8 cellular contexts compared by ENCODE assay signal in genomic region chr11:67482736-67483497, GRCh38. TPM values are rescaled to one million over a fixed set of nuclear protein-coding genes. Genes with fewer than 3 reads are reported as not detected.
DNase-seq lines count a peak whose midpoint lies in the region; ATAC-seq, FAIRE-seq and TF ChIP-seq lines count a peak whose summit lies in the region.

Gene AIP (plus strand): TSS chr11:67483026. CDS start chr11:67483159, 133 bp downstream.

- peak; percentile 69 for ATAC-seq in HG02759 (IDR thresholded peaks at IDR 0.05; ENCODE audit: unreplicated experiment)
- peak; percentile 98 for ATAC-seq in Right ventricle myocardium inferior
- ATAC-seq in pancreas: peak; percentile 97 to 99 (median 98)

- TF ChIP-seq CTCF in GM12872 (IDR thresholded peaks at IDR 0.05; ENCODE audit: insufficient read depth, low read depth, low read length) (peak; percentile 34), pancreas (IDR thresholded peaks at IDR 0.05) (no peak), tibial artery (IDR thresholded peaks at IDR 0.05) (peak in 1 of 2 experiments; percentile 45)

- H3K36me3 ChIP-seq in pancreas (no peaks in the 10 kb centered on the region), tibial artery (peaks cover 10 to 18% (median 12%) of the 10 kb centered on the region in 3 donors)

- H3K4me1 ChIP-seq in pancreas (peaks cover 5 to 11% (median 11%) of the 10 kb centered on the region in 3 donors), tibial artery (peaks cover 0 to 31% (median 18%) of the 10 kb centered on the region in 4 donors)

- H3K4me3 ChIP-seq in pancreas: peak within 1 kb of the TSS; percentile 20 to 62 (median 48)
- H3K4me3 ChIP-seq in tibial artery: peak within 1 kb of the TSS; percentile 56 to 70

- intact Hi-C loops in Right ventricle myocardium inferior (cut with DNase I) (loop anchor here (2.0 kb wide), 1 partner anchor 22 kb away; the partner anchor contains the start of gene PITPNM1), pancreas (cut with DNase I) (no loop called here), tibial artery (cut with DNase I; ENCODE audit: low total_unique reads) (no loop called here)

- no peaks in the 10 kb centered on the region for H3K27me3 ChIP-seq in pancreas
- no peaks in the 10 kb centered on the region for H3K27me3 ChIP-seq in tibial artery

- no peaks in the 10 kb centered on the region for H3K9me3 ChIP-seq in pancreas
- no peaks in the 10 kb centered on the region for H3K9me3 ChIP-seq in tibial artery

- 2% methylated on average over 48 to 53 of the region's 53 CpGs for WGBS in pancreas, 2 donors

- peak; percentile 98 to 99 (median 99) for DNase-seq in NCI-H1417 (lab: John Stamatoyannopoulos, UW)
- DNase-seq in SW 1271 (lab: John Stamatoyannopoulos, UW): peak; percentile 97 to 98
- DNase-seq in activated naive CD8-positive, alpha-beta T cell treated with anti-CD3 and anti-CD28 coated beads, Interleukin-2, amount 50 U/mL, for 16 hours (ENCODE audit: low read depth, low spot score): peak; percentile 95
- DNase-seq in Right ventricle myocardium inferior (ENCODE audit: missing footprints): peak; percentile 97
- peak; percentile 94 to 99 (median 98) for DNase-seq in pancreas
- DNase-seq in tibial artery: peak; percentile 97 to 99

- H3K27ac ChIP-seq in pancreas (peak within 1 kb of the TSS; percentile 57 to 87 (median 65)), tibial artery (peak within 1 kb of the TSS; percentile 83 to 91)

- FAIRE-seq in pancreas (lab: Jason Lieb, UNC): no peak

RNA-seq across cellular contexts. Expression of gene AIP, which starts in this region (rescaled TPM):
- total RNA-seq in Right ventricle myocardium inferior (57.4 TPM), pancreas (10 to 100 TPM; 20.2 to 33.3 (median 23.6) TPM)
- 10 to 100 TPM; 45.1 to 45.8 TPM for polyA plus RNA-seq in pancreas

Comparison
In these comparisons a context has a peak if more than half of its experiments do, and no peak if none do; other contexts are left out.
1. Peak in every context shown above with its lines: DNase-seq, ATAC-seq, H3K4me3 ChIP-seq and H3K27ac ChIP-seq.